ENCODE assay signal across 8 cellular contexts in the genomic region with DNA sequence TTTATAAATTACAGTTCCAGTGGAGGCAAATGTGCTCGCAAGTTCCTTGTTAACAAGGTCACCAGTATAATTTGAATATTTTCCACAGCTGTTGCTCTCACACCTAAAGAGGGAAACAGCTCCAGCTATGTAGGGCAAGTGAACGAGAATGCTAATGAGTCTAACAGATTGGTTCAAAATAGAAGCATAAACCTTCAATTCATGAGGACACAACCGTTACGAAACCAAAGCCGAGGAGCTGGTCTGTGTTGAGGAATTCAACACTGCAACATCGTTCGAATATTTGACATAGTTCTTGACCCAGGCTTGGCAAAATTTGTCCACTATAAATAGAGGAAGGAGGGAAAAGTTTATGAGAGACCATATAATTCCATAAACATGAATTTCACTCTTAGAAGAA.
A peak's percentile ranks its signal among the peaks of the same experiment; 100 is the strongest.
DNase-seq lines count a peak whose midpoint lies in the region; ATAC-seq and TF ChIP-seq lines count a peak whose summit lies in the region.

No MANE protein-coding gene starts in this region.

- no peaks in the 10 kb centered on the region for H3K9me3 ChIP-seq in SK-N-SH
- H3K9me3 ChIP-seq in thoracic aorta, result no peaks in the 10 kb centered on the region

- H3K79me2 ChIP-seq in SK-N-SH (ENCODE audit: insufficient read depth), result no peaks in the 10 kb centered on the region

- peaks cover 4% of the 10 kb centered on the region for H3F3A ChIP-seq in SK-N-SH (replicated peaks; ENCODE audit: insufficient read depth)

- no peak overlapping the region for H3K4me2 ChIP-seq in SK-N-SH

- H3K36me3 ChIP-seq in SK-N-SH (replicated peaks in 1 of 2; ENCODE audit: control insufficient read depth in 1 of 2, insufficient read depth in 2 of 2, low read length in 1 of 2) (peaks cover 0 to 3% of the 10 kb centered on the region in 2 experiments), thoracic aorta (no peaks in the 10 kb centered on the region)

- TF ChIP-seq CTCF in SK-N-SH (IDR thresholded peaks at IDR 0.05) (no peak), fibroblast of pulmonary artery (IDR thresholded peaks at IDR 0.05; ENCODE audit: low read length, missing control alignments) (no peak), thoracic aorta (IDR thresholded peaks at IDR 0.05) (no peak), progenitor cell of endocrine pancreas (IDR thresholded peaks at IDR 0.05; ENCODE audit: unreplicated experiment) (no peak)

- H3K4me3 Mint-ChIP-seq in activated naive CD4-positive, alpha-beta T cell treated with anti-CD3 and anti-CD28 coated beads for 36 hours, result no peak overlapping the region
- no peak overlapping the region for H3K4me3 Mint-ChIP-seq in progenitor cell of endocrine pancreas (ENCODE audit: low read depth)

- intact Hi-C loops in activated naive CD4-positive, alpha-beta T cell treated with anti-CD3 and anti-CD28 coated beads for 36 hours (cut with micrococcal nuclease), result loop anchor here (1.0 to 5.0 kb wide), 6 partner anchors 45 to 1027 kb away; no protein-coding TSS in a partner anchor

- DNase-seq in SK-N-SH (no peak), fibroblast of pulmonary artery (ENCODE audit: low read depth) (peak; percentile 81), thoracic aorta (ENCODE audit: low spot score) (no peak), progenitor cell of endocrine pancreas (ENCODE audit: low spot score, unreplicated experiment) (no peak), NCI-H69 (lab: John Stamatoyannopoulos, UW) (no peak)
- DNase-seq in activated naive CD4-positive, alpha-beta T cell treated with anti-CD3 and anti-CD28 coated beads for 36 hours, result no peak

- H3K4me1 ChIP-seq in SK-N-SH (ENCODE audit: control insufficient read depth in 1 of 2, insufficient read depth in 2 of 2, low read depth in 1 of 2, low read length in 1 of 2) (peaks cover 0 to 7% of the 10 kb centered on the region in 2 experiments; a peak in 1 of 4 replicates), thoracic aorta (ENCODE audit: control insufficient read depth in 1 of 2, low read depth in 2 of 2) (peaks cover 0 to 25% of the 10 kb centered on the region in 2 donors)

- H3K27ac ChIP-seq in SK-N-SH (ENCODE audit: low read depth in 2 of 2, low read length in 1 of 2) (no peak overlapping the region), thoracic aorta (peak overlapping the region; percentile 57 to 68)

- H3K9ac ChIP-seq in SK-N-SH, result no peak overlapping the region

- no peak overlapping the region for H3K27ac Mint-ChIP-seq in activated naive CD4-positive, alpha-beta T cell treated with anti-CD3 and anti-CD28 coated beads for 36 hours
- no peak overlapping the region for H3K27ac Mint-ChIP-seq in progenitor cell of endocrine pancreas

- ATAC-seq in SK-N-SH treated with all-trans-retinoic acid at 6 μM for 48 hours (peak; percentile 35; the same call in 2 of the 3 replicates), HG03575 (IDR thresholded peaks at IDR 0.05; ENCODE audit: extremely low read depth, insufficient number of reproducible peaks, low FRiP score, unreplicated experiment) (peak; percentile 45), thoracic aorta (ENCODE audit: insufficient number of reproducible peaks, low FRiP score, low read depth) (peak; percentile 30)

- POLR2A ChIA-PET in SK-N-SH (lab: Yijun Ruan, JAX), result interaction anchor here (1.5 kb wide), 1 partner anchor 162 kb away, joined by 3 read pairs; a partner anchor contains a TSS

- no peak for TF ChIP-seq RAD21 in SK-N-SH (IDR thresholded peaks at IDR 0.05; ENCODE audit: low read length)

- no peak overlapping the region for H2AFZ ChIP-seq in SK-N-SH (ENCODE audit: low read depth)

- H3K4me1 Mint-ChIP-seq in activated naive CD4-positive, alpha-beta T cell treated with anti-CD3 and anti-CD28 coated beads for 36 hours (ENCODE audit: low read depth), result peaks cover 21% of the 10 kb centered on the region
- no peaks in the 10 kb centered on the region for H3K4me1 Mint-ChIP-seq in progenitor cell of endocrine pancreas (ENCODE audit: low read depth)

- TF ChIP-seq EP300 in SK-N-SH (IDR thresholded peaks at IDR 0.05; ENCODE audit: borderline replicate concordance in 1 of 2, low read depth in 1 of 2, low read length in 1 of 2), result no peak

- H3K36me3 Mint-ChIP-seq in activated naive CD4-positive, alpha-beta T cell treated with anti-CD3 and anti-CD28 coated beads for 36 hours (ENCODE audit: low read depth), result peaks cover 6% of the 10 kb centered on the region
- H3K36me3 Mint-ChIP-seq in progenitor cell of endocrine pancreas (ENCODE audit: insufficient read depth), result no peaks in the 10 kb centered on the region

- no peaks in the 10 kb centered on the region for H3K9me2 ChIP-seq in SK-N-SH

- peaks cover 7% of the 10 kb centered on the region for H3K9me3 Mint-ChIP-seq in activated naive CD4-positive, alpha-beta T cell treated with anti-CD3 and anti-CD28 coated beads for 36 hours
- peaks cover 12% of the 10 kb centered on the region for H3K9me3 Mint-ChIP-seq in progenitor cell of endocrine pancreas (ENCODE audit: low read depth)

- 90% methylated on average over 7 of the region's 7 CpGs for WGBS in SK-N-SH (ENCODE audit: low lambda C conversion rate)

- H3K4me3 ChIP-seq in SK-N-SH (ENCODE audit: low read depth in 2 of 2, low read length in 1 of 2), result no peak overlapping the region
- no peak overlapping the region for H3K4me3 ChIP-seq in fibroblast of pulmonary artery (replicated peaks; ENCODE audit: low read depth, low read length)
- peak overlapping the region; percentile 45 for H3K4me3 ChIP-seq in thoracic aorta

- H3K27me3 Mint-ChIP-seq in activated naive CD4-positive, alpha-beta T cell treated with anti-CD3 and anti-CD28 coated beads for 36 hours (ENCODE audit: low read depth), result peaks cover 2% of the 10 kb centered on the region
- no peaks in the 10 kb centered on the region for H3K27me3 Mint-ChIP-seq in progenitor cell of endocrine pancreas

- CTCF ChIA-PET in SK-N-SH (lab: Yijun Ruan, JAX), result interaction anchor here (1.8 kb wide), 1 partner anchor 9 kb away, joined by 5 read pairs; no protein-coding TSS in a partner anchor
- CTCF ChIA-PET in activated naive CD4-positive, alpha-beta T cell treated with anti-CD3 and anti-CD28 coated beads for 36 hours (lab: Charles Lee), result interaction anchor here (0.6 kb wide), 1 partner anchor 981 kb away, joined by 3 read pairs; no protein-coding TSS in a partner anchor

- H4K20me1 ChIP-seq in SK-N-SH (ENCODE audit: insufficient read depth), result no peaks in the 10 kb centered on the region

- no peaks in the 10 kb centered on the region for H3K27me3 ChIP-seq in SK-N-SH (ENCODE audit: insufficient read depth)
- H3K27me3 ChIP-seq in thoracic aorta (replicated peaks; ENCODE audit: insufficient read depth), result no peaks in the 10 kb centered on the region

TF ChIP-seq in SK-N-SH treated with all-trans-retinoic acid at 6 μM for 48 hours, 23 proteins besides CTCF, POLR2A, EP300 and RAD21:
- TF ChIP-seq TOX (CRISPR knock-in tag; IDR thresholded peaks at IDR 0.05; ENCODE audit: borderline replicate concordance) (no peak), ESRRG (CRISPR knock-in tag; IDR thresholded peaks at IDR 0.05) (no peak), OSR1 (CRISPR knock-in tag; IDR thresholded peaks at IDR 0.05) (no peak), GLIS3 (CRISPR knock-in tag; IDR thresholded peaks at IDR 0.05) (no peak), PPARA (CRISPR knock-in tag; IDR thresholded peaks at IDR 0.05; ENCODE audit: borderline replicate concordance) (no peak), TCF4 (CRISPR knock-in tag; IDR thresholded peaks at IDR 0.05; ENCODE audit: borderline replicate concordance) (no peak), ZNF8 (CRISPR knock-in tag; IDR thresholded peaks at IDR 0.05) (no peak), BACH2 (CRISPR knock-in tag; IDR thresholded peaks at IDR 0.05; ENCODE audit: borderline replicate concordance) (no peak), SNAI2 (CRISPR knock-in tag; IDR thresholded peaks at IDR 0.05) (no peak)
- TF ChIP-seq, protein P1, sequence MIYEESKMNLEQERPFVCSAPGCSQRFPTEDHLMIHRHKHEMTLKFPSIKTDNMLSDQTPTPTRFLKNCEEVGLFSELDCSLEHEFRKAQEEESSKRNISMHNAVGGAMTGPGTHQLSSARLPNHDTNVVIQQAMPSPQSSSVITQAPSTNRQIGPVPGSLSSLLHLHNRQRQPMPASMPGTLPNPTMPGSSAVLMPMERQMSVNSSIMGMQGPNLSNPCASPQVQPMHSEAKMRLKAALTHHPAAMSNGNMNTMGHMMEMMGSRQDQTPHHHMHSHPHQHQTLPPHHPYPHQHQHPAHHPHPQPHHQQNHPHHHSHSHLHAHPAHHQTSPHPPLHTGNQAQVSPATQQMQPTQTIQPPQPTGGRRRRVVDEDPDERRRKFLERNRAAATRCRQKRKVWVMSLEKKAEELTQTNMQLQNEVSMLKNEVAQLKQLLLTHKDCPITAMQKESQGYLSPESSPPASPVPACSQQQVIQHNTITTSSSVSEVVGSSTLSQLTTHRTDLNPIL (CRISPR knock-in tag; IDR thresholded peaks at IDR 0.05; ENCODE audit: low read depth), result no peak

TF ChIP-seq in SK-N-SH, 30 proteins besides CTCF, POLR2A, EP300 and RAD21:
- TF ChIP-seq POLR2AphosphoS5 (IDR thresholded peaks at IDR 0.05; ENCODE audit: low read depth, low read length) (no peak), NRF1 (IDR thresholded peaks at IDR 0.05; ENCODE audit: low read depth, low read length) (no peak), MEF2A (IDR thresholded peaks at IDR 0.05; ENCODE audit: borderline replicate concordance, low read depth) (no peak), RCOR1 (IDR thresholded peaks at IDR 0.05; ENCODE audit: low read length) (no peak), TEAD4 (IDR thresholded peaks at IDR 0.05; ENCODE audit: borderline replicate concordance, insufficient read depth) (no peak), TAF1 (IDR thresholded peaks at IDR 0.05; ENCODE audit: borderline replicate concordance, low read depth, low read length) (no peak), FOXJ3 (CRISPR knock-in tag; IDR thresholded peaks at IDR 0.05) (no peak), RFX5 (IDR thresholded peaks at IDR 0.05; ENCODE audit: low read length) (no peak)
- TF ChIP-seq, protein P2, sequence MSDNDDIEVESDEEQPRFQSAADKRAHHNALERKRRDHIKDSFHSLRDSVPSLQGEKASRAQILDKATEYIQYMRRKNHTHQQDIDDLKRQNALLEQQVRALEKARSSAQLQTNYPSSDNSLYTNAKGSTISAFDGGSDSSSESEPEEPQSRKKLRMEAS (IDR thresholded peaks at IDR 0.05; ENCODE audit: low read depth), result no peak
- TF ChIP-seq, protein P3, sequence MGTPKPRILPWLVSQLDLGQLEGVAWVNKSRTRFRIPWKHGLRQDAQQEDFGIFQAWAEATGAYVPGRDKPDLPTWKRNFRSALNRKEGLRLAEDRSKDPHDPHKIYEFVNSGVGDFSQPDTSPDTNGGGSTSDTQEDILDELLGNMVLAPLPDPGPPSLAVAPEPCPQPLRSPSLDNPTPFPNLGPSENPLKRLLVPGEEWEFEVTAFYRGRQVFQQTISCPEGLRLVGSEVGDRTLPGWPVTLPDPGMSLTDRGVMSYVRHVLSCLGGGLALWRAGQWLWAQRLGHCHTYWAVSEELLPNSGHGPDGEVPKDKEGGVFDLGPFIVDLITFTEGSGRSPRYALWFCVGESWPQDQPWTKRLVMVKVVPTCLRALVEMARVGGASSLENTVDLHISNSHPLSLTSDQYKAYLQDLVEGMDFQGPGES (IDR thresholded peaks at IDR 0.05; ENCODE audit: low read depth, low read length), result no peak

Comparison
In these comparisons a context has a peak if more than half of its experiments do, and no peak if none do; other contexts are left out.
1. H3K27ac ChIP-seq: peak in thoracic aorta (2 of 2); none in SK-N-SH (0 of 2).
2. Peak in every context shown above with its lines, with median percentiles within 50 percentile points of each other: ATAC-seq.